1 cellular context compared by ENCODE assay signal in genomic region chr1:109371271-109371739, GRCh38.
TF ChIP-seq lines count a peak whose summit lies in the region.

No MANE protein-coding gene starts in this region.

TF ChIP-seq in GM23338, 12 proteins besides CTCF, POLR2A, EP300 and RAD21 (continued from another document):
- TF ChIP-seq ZNF462 (CRISPR knock-in tag; IDR thresholded peaks at IDR 0.05), result no peak
- no peak for TF ChIP-seq REST (IDR thresholded peaks at IDR 0.05; ENCODE audit: unreplicated experiment)
- TF ChIP-seq CREB1 (CRISPR knock-in tag; IDR thresholded peaks at IDR 0.05; ENCODE audit: low read depth), result no peak
TF ChIP-seq in GM23338: peak in this region for 0.
